Comparison of ENCODE assay signal across 8 cellular contexts in the genomic region with DNA sequence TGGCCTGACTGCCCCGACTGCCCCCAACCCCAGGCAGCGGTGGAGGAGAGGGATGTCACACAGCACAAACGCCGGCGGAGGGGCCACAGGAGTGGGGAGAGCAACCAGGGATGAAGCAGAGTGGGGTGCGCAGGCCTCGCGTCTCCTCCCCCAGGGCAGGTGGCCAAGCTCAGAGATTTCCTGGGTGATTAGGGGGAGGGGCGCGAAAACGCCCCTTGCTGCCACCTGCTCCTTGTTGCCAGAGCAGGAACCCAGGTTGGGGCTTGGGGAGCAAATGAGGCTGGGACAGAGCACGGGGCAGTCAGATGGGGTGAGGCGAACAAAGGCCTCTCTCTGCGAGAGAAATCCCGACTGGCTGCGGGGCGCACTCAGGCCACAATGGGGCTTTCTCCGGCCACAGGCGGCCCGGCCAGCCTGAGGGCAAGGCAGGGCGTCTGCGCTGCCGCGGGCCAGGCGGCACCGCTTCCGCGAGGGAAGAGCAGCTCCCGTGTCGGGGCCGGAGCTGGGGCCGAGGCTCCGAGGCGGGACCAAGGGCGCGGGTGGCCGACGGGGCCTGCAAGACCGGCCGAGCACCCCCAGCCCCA. TPM values are rescaled to one million over a fixed set of nuclear protein-coding genes. Genes with fewer than 3 reads are reported as not detected.
DNase-seq lines count a peak whose midpoint lies in the region; ATAC-seq and TF ChIP-seq lines count a peak whose summit lies in the region.

No MANE protein-coding gene starts in this region.

- H3K36me3 Mint-ChIP-seq in Caco-2 (ENCODE audit: insufficient read depth, unreplicated experiment) = peaks cover 9% of the 10 kb centered on the region
- no peaks in the 10 kb centered on the region for H3K36me3 Mint-ChIP-seq in naive thymus-derived CD8-positive, alpha-beta T cell

- DNase-seq in Caco-2 (peak in 1 of 2 experiments; percentile 51), WERI-Rb-1 (peak; percentile 94), esophagus muscularis mucosa (ENCODE audit: extremely low spot score) (no peak)
- peak in 4 of 10 donors; percentile 28 to 55 (median 50) for DNase-seq in naive thymus-derived CD8-positive, alpha-beta T cell
- no peak for DNase-seq in stimulated activated CD4-positive, alpha-beta T cell treated with anti-CD3 and anti-CD28 coated beads, Interleukin-4, amount 100 ng/mL, for 24 hours

- TF ChIP-seq CTCF in Caco-2 (IDR thresholded peaks at IDR 0.05; ENCODE audit: insufficient read depth in 1 of 2, low read depth in 1 of 2, low read length in 1 of 2, severe bottlenecking in 1 of 2, unreplicated experiment in 1 of 2) = no peak
- no peak for TF ChIP-seq CTCF in WERI-Rb-1 (IDR thresholded peaks at IDR 0.05; ENCODE audit: low read depth, low read length)
- TF ChIP-seq CTCF in esophagus muscularis mucosa (IDR thresholded peaks at IDR 0.05) = no peak

- H3K4me3 Mint-ChIP-seq in Caco-2 (ENCODE audit: unreplicated experiment) = peak overlapping the region; percentile 63
- peak overlapping the region; percentile 39 to 81 (median 66) for H3K4me3 Mint-ChIP-seq in naive thymus-derived CD8-positive, alpha-beta T cell

- H3K4me1 ChIP-seq in Caco-2 (peaks cover 11% of the 10 kb centered on the region), esophagus muscularis mucosa (peaks cover 48 to 70% (median 68%) of the 10 kb centered on the region in 4 donors)

- CTCF ChIA-PET in Caco-2 (lab: Charles Lee) = interaction anchor here (0.9 kb wide), 1 partner anchor 13 kb away, joined by 4 read pairs; no protein-coding TSS in a partner anchor

- peak; percentile 74 for TF ChIP-seq POLR2A in esophagus muscularis mucosa (IDR thresholded peaks at IDR 0.05; ENCODE audit: low read depth)

- H3K9me3 ChIP-seq in Caco-2 (no peaks in the 10 kb centered on the region), WERI-Rb-1 (ENCODE audit: severe bottlenecking) (no peaks in the 10 kb centered on the region), esophagus muscularis mucosa (no peaks in the 10 kb centered on the region)

- intact Hi-C loops in Caco-2 (cut with micrococcal nuclease; ENCODE audit: unreplicated experiment) = loop anchor here (2.0 kb wide), 1 partner anchor 89 kb away; no protein-coding TSS in a partner anchor
- intact Hi-C loops in esophagus muscularis mucosa (cut with DNase I) = loop anchor here (5.0 kb wide), 1 partner anchor 87 kb away; no protein-coding TSS in a partner anchor

- H3K9me3 Mint-ChIP-seq in Caco-2 (ENCODE audit: unreplicated experiment) = no peaks in the 10 kb centered on the region
- H3K9me3 Mint-ChIP-seq in naive thymus-derived CD8-positive, alpha-beta T cell = no peaks in the 10 kb centered on the region

- BruUV-seq in Caco-2 (replicated peaks; lab: Mats Ljungman, UMichigan) = no TSS peak

- 18% methylated on average over 3 of the region's 40 CpGs for WGBS in esophagus muscularis mucosa

- POLR2A ChIA-PET in Caco-2 (lab: Charles Lee) = interaction anchor here (1.3 kb wide), 1 partner anchor 9 kb away, joined by 5 read pairs; no protein-coding TSS in a partner anchor
- POLR2A ChIA-PET in naive thymus-derived CD8-positive, alpha-beta T cell (lab: Charles Lee) = interaction anchor here (0.7 to 1.7 kb wide), 8 partner anchors 10 to 106 kb away, joined by 3 to 6 read pairs (median 4); partner anchors contain the start of gene PTMA

- H3K27ac Mint-ChIP-seq in Caco-2 (ENCODE audit: unreplicated experiment) = peak overlapping the region; percentile 96
- H3K27ac Mint-ChIP-seq in naive thymus-derived CD8-positive, alpha-beta T cell = peak overlapping the region in 9 of 10 donors; percentile 29 to 96 (median 88)

- H3K27me3 ChIP-seq in Caco-2 (replicated peaks; ENCODE audit: control insufficient read depth, insufficient read depth, low read length) (no peaks in the 10 kb centered on the region), WERI-Rb-1 (ENCODE audit: insufficient read depth, low read depth, severe bottlenecking) (no peaks in the 10 kb centered on the region), esophagus muscularis mucosa (no peaks in the 10 kb centered on the region)

- H3K27ac ChIP-seq in WERI-Rb-1 (peak overlapping the region; percentile 99), esophagus muscularis mucosa (replicated peaks in 1 of 4) (peak overlapping the region; percentile 94 to 100 (median 96))

- H3K36me3 ChIP-seq in Caco-2 (ENCODE audit: control insufficient read depth, insufficient read depth, low read length) (no peaks in the 10 kb centered on the region), WERI-Rb-1 (no peaks in the 10 kb centered on the region), esophagus muscularis mucosa (no peaks in the 10 kb centered on the region)

- H3K4me1 Mint-ChIP-seq in Caco-2 (ENCODE audit: low read depth, unreplicated experiment) = peaks cover 8% of the 10 kb centered on the region
- H3K4me1 Mint-ChIP-seq in naive thymus-derived CD8-positive, alpha-beta T cell = peaks cover 7 to 25% (median 9%) of the 10 kb centered on the region in 4 donors

- no peaks in the 10 kb centered on the region for H3K27me3 Mint-ChIP-seq in Caco-2 (ENCODE audit: insufficient read depth, unreplicated experiment)
- peaks cover 0 to 7% (median 0%) of the 10 kb centered on the region in 5 donors for H3K27me3 Mint-ChIP-seq in naive thymus-derived CD8-positive, alpha-beta T cell

- ATAC-seq in GM19397 (IDR thresholded peaks at IDR 0.05; ENCODE audit: unreplicated experiment) (peak; percentile 49), HG03571 (IDR thresholded peaks at IDR 0.05; ENCODE audit: unreplicated experiment) (peak; percentile 44), HG02981 (IDR thresholded peaks at IDR 0.05; ENCODE audit: unreplicated experiment) (no peak)
- peak in 1 of 2 donors; percentile 13 for ATAC-seq in naive thymus-derived CD8-positive, alpha-beta T cell

- TF ChIP-seq EP300 in esophagus muscularis mucosa (IDR thresholded peaks at IDR 0.05) = no peak

- H3K4me3 ChIP-seq in Caco-2 (ENCODE audit: low read depth, low read length) = peak overlapping the region; percentile 44
- peak overlapping the region; percentile 64 for H3K4me3 ChIP-seq in WERI-Rb-1 (ENCODE audit: low read depth, low read length)
- peak overlapping the region; percentile 55 to 64 (median 64) for H3K4me3 ChIP-seq in esophagus muscularis mucosa

RNA-seq across cellular contexts. Expression of gene TEX44, which starts 11.5 kb away (rescaled TPM):
- total RNA-seq in Caco-2 (2022) = not detected in 2 replicates
- total RNA-seq in esophagus muscularis mucosa = not detected
- not detected for total RNA-seq in naive thymus-derived CD8-positive, alpha-beta T cell
- not detected for polyA plus RNA-seq in naive thymus-derived CD8-positive, alpha-beta T cell
